1 cellular context compared by ENCODE assay signal in the genomic region with DNA sequence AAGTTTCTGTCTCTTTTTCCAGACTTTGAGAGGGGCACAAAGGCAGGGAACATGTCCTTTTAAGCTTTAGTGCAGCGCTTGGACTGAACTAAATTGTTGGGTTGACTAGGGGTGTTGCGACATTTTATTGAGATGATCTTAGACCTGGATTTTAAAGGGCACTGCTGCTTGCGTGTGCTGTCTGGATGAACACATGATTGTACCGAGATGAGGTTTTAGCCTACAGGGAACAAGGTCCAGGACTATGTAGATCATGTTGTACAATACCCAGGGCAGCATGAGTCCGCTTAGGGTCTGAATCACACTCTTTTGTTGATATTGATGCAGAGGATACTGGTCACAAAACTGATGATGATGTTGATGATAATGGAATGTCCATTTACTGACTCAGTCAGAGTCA.
TF ChIP-seq lines count a peak whose summit lies in the region.

No MANE protein-coding gene starts in this region.

TF ChIP-seq in IMR-90, 13 proteins besides CTCF, POLR2A, EP300 and RAD21:
- TF ChIP-seq CHD1 (IDR thresholded peaks at IDR 0.05; ENCODE audit: low read depth, low read length), result no peak
- TF ChIP-seq SMC3 (IDR thresholded peaks at IDR 0.05; ENCODE audit: low read depth, low read length), result 0 out of 2 replicates have a peak, but pooled peaks have one; percentile 13
- peak; percentile 98 for TF ChIP-seq CEBPB (IDR thresholded peaks at IDR 0.05; ENCODE audit: low read depth, low read length)
- TF ChIP-seq MAFK (IDR thresholded peaks at IDR 0.05; ENCODE audit: low read depth, low read length), result no peak
- no peak for TF ChIP-seq ELK1 (IDR thresholded peaks at IDR 0.05; ENCODE audit: borderline replicate concordance, low read depth, low read length)
- TF ChIP-seq USF2 (IDR thresholded peaks at IDR 0.05; ENCODE audit: low read depth, low read length), result peak; percentile 52
- TF ChIP-seq FOS (IDR thresholded peaks at IDR 0.05; ENCODE audit: low read depth, low read length), result peak; percentile 80
- TF ChIP-seq RFX5 (IDR thresholded peaks at IDR 0.05; ENCODE audit: low read depth, low read length), result peak; percentile 59
- TF ChIP-seq RCOR1 (IDR thresholded peaks at IDR 0.05; ENCODE audit: insufficient replicate concordance, low read length), result no peak
